ENCODE assay signal across 19 cellular contexts in the genomic region with DNA sequence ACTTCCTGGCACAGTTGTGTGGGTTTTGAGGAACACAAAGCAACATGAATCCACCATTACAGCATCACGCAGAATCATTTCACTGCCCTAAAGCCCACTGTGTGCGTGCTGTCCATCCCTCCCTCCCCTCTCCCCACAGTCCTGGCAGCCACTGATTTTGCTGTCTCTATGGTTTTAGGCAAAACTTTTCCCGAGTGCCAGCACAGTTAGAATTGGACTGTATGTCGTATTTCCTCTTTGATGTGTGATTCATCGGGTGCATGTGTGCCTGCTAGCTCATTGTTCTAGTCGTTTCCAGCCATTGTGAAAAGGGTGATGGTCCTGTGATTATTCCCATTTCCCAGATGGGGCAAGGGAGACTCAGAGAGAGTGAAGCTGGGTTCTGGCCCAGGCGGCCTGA. TPM values are rescaled to one million over a fixed set of nuclear protein-coding genes. Genes with fewer than 3 reads are reported as not detected.
DNase-seq lines count a peak whose midpoint lies in the region; ATAC-seq and TF ChIP-seq lines count a peak whose summit lies in the region.
"Had no signal": no experiment of that assay in that cellular context is flagged by ENCODE, and none has a peak within 500 bp of the region (broad histone marks: within the 10 kb centered on the region; RNA-seq: fewer than 3 reads in every experiment).

No MANE protein-coding gene starts in this region.

- intact Hi-C loops in posterior vena cava (cut with DNase I): loop anchor here in 1 of 2 donors (10.0 kb wide), 1 partner anchor 54 kb away; no protein-coding TSS in a partner anchor

- TF ChIP-seq CTCF in epithelial cell of esophagus (IDR thresholded peaks at IDR 0.05; ENCODE audit: insufficient read depth, low read depth, low read length, missing control alignments) (no peak), osteoblast (IDR thresholded peaks at IDR 0.05; ENCODE audit: extremely low read depth, low read depth, low read length) (no peak)

- H3K9me3 ChIP-seq in BLaER1 treated with 17β-estradiol and CSF1 and Interleukin-3, amounts not matched to agents 10 nM and 100 nM (replicated peaks in 1 of 11): no peaks in the 10 kb centered on the region
- H3K9me3 ChIP-seq in SJSA1 (replicated peaks): no peaks in the 10 kb centered on the region
- no peaks in the 10 kb centered on the region for H3K9me3 ChIP-seq in osteoblast (ENCODE audit: low read depth, low read length)
- H3K9me3 ChIP-seq: BE2C, SK-N-SH had no signal

- peaks cover 15 to 99% (median 77%) of the 10 kb centered on the region in 11 experiments; a peak in 20 of 22 replicates for H4K20me1 ChIP-seq in BLaER1 treated with 17β-estradiol and CSF1 and Interleukin-3, amounts not matched to agents 10 nM and 100 nM
- H4K20me1 ChIP-seq in osteoblast (ENCODE audit: insufficient read depth, low read length): peaks cover 28% of the 10 kb centered on the region

- peak overlapping the region in 6 of 11 experiments; percentile 4 to 64 (median 46); a peak in 10 of 22 replicates for H3K4me2 ChIP-seq in BLaER1 treated with 17β-estradiol and CSF1 and Interleukin-3, amounts not matched to agents 10 nM and 100 nM
- H3K4me2 ChIP-seq in osteoblast (ENCODE audit: insufficient read depth, low read length): no peak overlapping the region
- H3K4me2 ChIP-seq: SK-N-SH had no signal

- H3K9ac ChIP-seq in BLaER1 treated with 17β-estradiol and CSF1 and Interleukin-3, amounts not matched to agents 10 nM and 100 nM: peak overlapping the region in 2 of 11 experiments; percentile 23 to 26; a peak in 1 of 22 replicates
- H3K9ac ChIP-seq: SK-N-SH had no signal

- H3K36me3 ChIP-seq in BLaER1 treated with 17β-estradiol and CSF1 and Interleukin-3, amounts not matched to agents 10 nM and 100 nM: peaks cover 78 to 100% (median 92%) of the 10 kb centered on the region in 11 experiments
- H3K36me3 ChIP-seq in SJSA1 (peaks cover 61% of the 10 kb centered on the region), osteoblast (ENCODE audit: insufficient read depth, low read length) (peaks cover 69% of the 10 kb centered on the region)

- ATAC-seq in GM21390 (IDR thresholded peaks at IDR 0.05; ENCODE audit: unreplicated experiment): no peak

- no peaks in the 10 kb centered on the region for H3K27me3 ChIP-seq in BLaER1 treated with 17β-estradiol and CSF1 and Interleukin-3, amounts not matched to agents 10 nM and 100 nM
- no peaks in the 10 kb centered on the region for H3K27me3 ChIP-seq in SJSA1 (replicated peaks)
- H3K27me3 ChIP-seq in osteoblast (ENCODE audit: insufficient read depth, low read length): no peaks in the 10 kb centered on the region
- H3K27me3 ChIP-seq: BE2C had no signal

- peaks cover 33 to 60% (median 51%) of the 10 kb centered on the region in 10 experiments for H3K4me1 ChIP-seq in BLaER1 treated with 17β-estradiol and CSF1 and Interleukin-3, amounts not matched to agents 10 nM and 100 nM
- H3K4me1 ChIP-seq in SJSA1 (replicated peaks): peaks cover 55% of the 10 kb centered on the region
- no peaks in the 10 kb centered on the region for H3K4me1 ChIP-seq in osteoblast (ENCODE audit: insufficient read depth, low read length)
- H3K4me1 ChIP-seq: BE2C had no signal

- no peak overlapping the region for H2AFZ ChIP-seq in osteoblast (ENCODE audit: low read length)

- peak overlapping the region in 5 of 11 experiments; percentile 4 to 38 (median 18); a peak in 4 of 22 replicates for H3K27ac ChIP-seq in BLaER1 treated with 17β-estradiol and CSF1 and Interleukin-3, amounts not matched to agents 10 nM and 100 nM
- peak overlapping the region; percentile 40 for H3K27ac ChIP-seq in SJSA1
- H3K27ac ChIP-seq in osteoblast (ENCODE audit: low read depth, low read length): no peak overlapping the region

- peaks cover 15% of the 10 kb centered on the region for H3K79me2 ChIP-seq in osteoblast (ENCODE audit: insufficient read depth, low read length)

- H3K4me3 ChIP-seq in BLaER1 treated with 17β-estradiol and CSF1 and Interleukin-3, amounts not matched to agents 10 nM and 100 nM: no peak overlapping the region
- H3K4me3 ChIP-seq in SJSA1: no peak overlapping the region
- H3K4me3 ChIP-seq in epithelial cell of esophagus (ENCODE audit: low read length): no peak overlapping the region
- no peak overlapping the region for H3K4me3 ChIP-seq in osteoblast (ENCODE audit: insufficient read depth, low read length)

- DNase-seq in SJSA1 (ENCODE audit: low read depth in 1 of 2, low spot score in 2 of 2) (peak in 1 of 2 experiments; percentile 26), epithelial cell of esophagus (ENCODE audit: low read depth) (peak; percentile 12), posterior vena cava (ENCODE audit: low spot score) (peak; percentile 55), osteoblast (ENCODE audit: insufficient read length, low spot score, missing footprints) (no peak), ecto neural progenitor cell (ENCODE audit: low spot score) (no peak)
- DNase-seq: BE2C; CD4-positive, alpha-beta memory T cell; DMS153; GF-D8; NCI-H1417; NCI-H187 treated with DMSO at 0.1 percent for 48 hours; NCI-H2227 treated with DMSO at 0.1 percent for 48 hours; NCI-H510A treated with DMSO at 0.1 percent for 48 hours; NCI-H82; OCI-M1; SHP77; SK-N-SH had no signal

RNA-seq across cellular contexts. Expression of a gene that starts 12.7 kb away (rescaled TPM):
- 33.3 and 45.8 TPM in 2 replicates for total RNA-seq in SJSA1 (2014; rRNA removed; shearing (Covaris generic))
- total RNA-seq in posterior vena cava: 10 to 100 TPM; 48.5 to 49.4 TPM
- 67.5 and 69.1 TPM in 2 replicates for total RNA-seq in osteoblast

RNA-seq across cellular contexts. Expression of a gene that starts 38.8 kb away (rescaled TPM):
- 53.3 and 59.7 TPM in 2 replicates for total RNA-seq in SJSA1 (2014; rRNA removed; shearing (Covaris generic))
- 10 to 100 TPM; 64.3 to 68.1 TPM for total RNA-seq in posterior vena cava
- 41.8 and 43.1 TPM in 2 replicates for total RNA-seq in osteoblast

RNA-seq across cellular contexts. Expression of a gene that starts 43.1 kb away (rescaled TPM):
- 455 and 520 TPM in 2 replicates for total RNA-seq in SJSA1 (2014; rRNA removed; shearing (Covaris generic))
- 10 to 100 TPM; 55.0 to 66.0 TPM for total RNA-seq in posterior vena cava
- 145 and 170 TPM in 2 replicates for total RNA-seq in osteoblast

Comparison
In these comparisons a context has a peak if more than half of its experiments do, and no peak if none do; other contexts are left out.
1. DNase-seq: peak in epithelial cell of esophagus (single experiment) and posterior vena cava (single experiment); none in osteoblast (single experiment) and ecto neural progenitor cell (single experiment).